Comparison of ENCODE assay signal across 19 cellular contexts in the genomic region with DNA sequence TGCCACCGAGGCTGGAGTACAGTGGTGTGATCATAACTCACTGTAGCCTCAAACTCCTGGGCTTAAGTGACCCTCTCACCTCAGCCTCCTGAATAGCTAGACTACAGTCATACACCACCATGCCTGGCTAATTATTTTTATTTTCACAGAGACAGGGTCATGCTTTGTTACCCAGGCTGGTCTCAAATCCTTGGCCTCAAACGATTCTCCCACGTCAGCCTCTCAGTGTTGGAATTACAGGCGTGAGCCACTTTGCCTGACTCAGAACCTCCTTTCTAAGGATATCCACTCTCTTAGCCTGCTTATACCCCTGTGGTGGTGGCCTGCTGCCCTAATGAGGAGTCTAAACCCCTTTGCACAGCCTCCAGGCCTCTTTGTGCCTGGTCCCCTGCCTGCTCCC. TPM values are rescaled to one million over a fixed set of nuclear protein-coding genes. Genes with fewer than 3 reads are reported as not detected.
DNase-seq lines count a peak whose midpoint lies in the region; ATAC-seq, FAIRE-seq and TF ChIP-seq lines count a peak whose summit lies in the region.
"Had no signal": no experiment of that assay in that cellular context is flagged by ENCODE, and none has a peak within 500 bp of the region (broad histone marks: within the 10 kb centered on the region; RNA-seq: fewer than 3 reads in every experiment).

No MANE protein-coding gene starts in this region.

- peak; percentile 60 for DNase-seq in RCC 7860 (ENCODE audit: low spot score)
- peak; percentile 54 for DNase-seq in kidney tubule cell (ENCODE audit: low spot score)
- DNase-seq in neural crest cell (ENCODE audit: low read depth, low spot score): no peak
- DNase-seq in NCI-H1436 treated with DMSO at 0.1 percent for 48 hours (lab: John Stamatoyannopoulos, UW): no peak
- DNase-seq: BE2C, H7, NCI-H1417, NCI-H187, NCI-H446, NCI-H526 treated with DMSO at 0.1 percent for 48 hours, RPMI8226, SHP77 had no signal

- no peak overlapping the region for H3K4me3 Mint-ChIP-seq in neural crest cell
- H3K4me3 Mint-ChIP-seq: IgD-negative memory B cell had no signal

- peaks cover 3% of the 10 kb centered on the region for H3K9me3 Mint-ChIP-seq in neural crest cell

- ATAC-seq in HG03039 (IDR thresholded peaks at IDR 0.05; ENCODE audit: unreplicated experiment): no peak
- no peak for ATAC-seq in GM18519 (IDR thresholded peaks at IDR 0.05; ENCODE audit: low FRiP score, unreplicated experiment)
- ATAC-seq in HG02981 (IDR thresholded peaks at IDR 0.05; ENCODE audit: unreplicated experiment): no peak

- no peaks in the 10 kb centered on the region for H3K79me2 ChIP-seq in ACC112 (ENCODE audit: control insufficient read depth, insufficient read depth, low read length, unreplicated experiment)

- H3K27me3 ChIP-seq in ACC112 (ENCODE audit: insufficient read depth, low read length): peaks cover 3% of the 10 kb centered on the region

- H3K4me1 ChIP-seq in ACC112 (ENCODE audit: control insufficient read depth, insufficient read depth, low read length, unreplicated experiment): peaks cover 53% of the 10 kb centered on the region
- H3K4me1 ChIP-seq: BE2C had no signal

- peaks cover 42% of the 10 kb centered on the region for H3K27me3 Mint-ChIP-seq in neural crest cell (ENCODE audit: low read depth)

- H3K4me1 Mint-ChIP-seq in neural crest cell: peaks cover 6% of the 10 kb centered on the region
- H3K4me1 Mint-ChIP-seq: IgD-negative memory B cell had no signal

- peak overlapping the region; percentile 87; the same call in 1 of the 2 replicates for H3K27ac ChIP-seq in ACC112 (ENCODE audit: low read depth, low read length)

- H3K36me3 Mint-ChIP-seq in neural crest cell (ENCODE audit: low read depth): no peaks in the 10 kb centered on the region

- no peak for TF ChIP-seq CTCF in neural crest cell (conservative IDR thresholded peaks at IDR 0.05)

- H3K36me3 ChIP-seq in ACC112 (ENCODE audit: insufficient read depth, low read length): no peaks in the 10 kb centered on the region
- H3K36me3 ChIP-seq: BE2C had no signal

- no peak overlapping the region for H2AFZ ChIP-seq in ACC112 (ENCODE audit: low read length, unreplicated experiment)

- no peak overlapping the region for H3K4me3 ChIP-seq in ACC112 (ENCODE audit: low read depth, low read length)

- H3K27ac Mint-ChIP-seq in neural crest cell (ENCODE audit: unreplicated experiment): peak overlapping the region; percentile 16
- H3K27ac Mint-ChIP-seq: IgD-negative memory B cell had no signal

- no peak for FAIRE-seq in RCC 7860 (lab: Jason Lieb, UNC)
- FAIRE-seq: A204.1 had no signal

RNA-seq across cellular contexts. Expression of gene IGFBP1, which starts 4.2 kb away (rescaled TPM):
- not detected in 2 replicates for total RNA-seq in neural crest cell
- total RNA-seq: H7 had no signal

RNA-seq across cellular contexts. Expression of gene CCDC201, which starts 11.3 kb away (rescaled TPM):
- total RNA-seq in neural crest cell: not detected in 2 replicates
- total RNA-seq: H7, M059J had no signal

RNA-seq across cellular contexts. Expression of gene IGFBP3, which starts 36.9 kb away (rescaled TPM):
- total RNA-seq in neural crest cell: 35.2 and 40.2 TPM in 2 replicates

Comparison
In these comparisons a context has a peak if more than half of its experiments do, and no peak if none do; other contexts are left out.
1. DNase-seq: peak in RCC 7860 (single experiment) and kidney tubule cell (single experiment); none in neural crest cell (single experiment) and NCI-H1436 treated with DMSO at 0.1 percent for 48 hours (single experiment).